In the genomic region with DNA sequence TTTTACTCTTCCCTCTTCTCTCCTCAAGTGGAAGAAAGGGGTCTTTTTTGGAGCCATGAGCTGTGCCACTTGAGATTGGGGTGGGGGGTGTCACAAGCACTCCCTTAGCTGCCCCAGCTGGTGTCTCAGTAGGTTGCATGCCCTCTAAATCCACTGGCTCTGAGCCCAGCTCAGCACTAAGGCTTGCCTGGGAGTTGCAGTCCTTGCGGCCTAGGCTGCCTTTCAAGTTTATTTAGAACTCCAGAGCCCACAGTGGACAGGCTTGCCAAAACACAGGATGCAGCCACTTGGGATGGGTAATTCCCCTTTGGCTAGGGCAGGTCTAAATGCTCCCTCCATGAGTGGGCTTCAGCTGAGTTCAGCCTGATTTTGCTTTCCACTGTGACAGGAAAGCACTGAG, we compare ENCODE assay signal across 24 cellular contexts. TPM values are rescaled to one million over a fixed set of nuclear protein-coding genes. Genes with fewer than 3 reads are reported as not detected.
"Had no signal": no experiment of that assay in that cellular context is flagged by ENCODE, and none has a peak within 500 bp of the region (broad histone marks: within the 10 kb centered on the region; RNA-seq: fewer than 3 reads in every experiment).

No MANE protein-coding gene starts in this region.

- H3K27me3 ChIP-seq: body of pancreas, ovary, tibial artery had no signal

- ATAC-seq: activated CD8-positive, alpha-beta T cell treated with anti-CD3 and anti-CD28 coated beads for 36 hours; activated T-helper 17 cell treated with anti-CD3 and anti-CD28 coated beads, Interleukin-2, amount 50 U/mL, for 72 hours; body of pancreas; naive thymus-derived CD8-positive, alpha-beta T cell had no signal

- DNase-seq: activated B cell treated with CpG ODN at 0.5 μM for 24 hours; activated CD4-positive, alpha-beta T cell treated with anti-CD3 and anti-CD28 coated beads for 48 hours; activated CD8-positive, alpha-beta T cell treated with anti-CD3 and anti-CD28 coated beads for 36 hours; activated naive CD4-positive, alpha-beta T cell; activated naive CD8-positive, alpha-beta T cell treated with anti-CD3 and anti-CD28 coated beads for 36 hours; activated T-cell treated with anti-CD3 and anti-CD28 coated beads, Interleukin-2, amount 50 U/mL, for 1 hour; body of pancreas; mesenchymal stem cell; naive thymus-derived CD8-positive, alpha-beta T cell; ovary; stimulated activated CD4-positive, alpha-beta T cell treated with anti-CD3 and anti-CD28 coated beads, Interleukin-12 subunit alpha, Interleukin-12 subunit beta, amount 100 ng/mL, for 4 hours; stimulated activated CD4-positive, alpha-beta T cell treated with anti-CD3 and anti-CD28 coated beads, Interleukin-1b, Interleukin-23, amount 100 ng/mL, for 48 hours; stimulated activated naive CD4-positive, alpha-beta T cell treated with Interleukin-2 at 50 U/mL for 16 hours; tibial artery had no signal

- H3K9me3 ChIP-seq: body of pancreas, ovary, tibial artery had no signal

- H3K27me3 Mint-ChIP-seq: activated B cell treated with CpG ODN at 0.5 μM for 24 hours; activated CD8-positive, alpha-beta T cell treated with anti-CD3 and anti-CD28 coated beads for 36 hours; naive thymus-derived CD8-positive, alpha-beta T cell had no signal

- H3K4me1 Mint-ChIP-seq: activated B cell treated with CpG ODN at 0.5 μM for 24 hours; activated naive CD8-positive, alpha-beta T cell treated with anti-CD3 and anti-CD28 coated beads for 36 hours; activated T-helper 17 cell treated with anti-CD3 and anti-CD28 coated beads, Interleukin-2, amount 50 U/mL, for 72 hours; naive thymus-derived CD8-positive, alpha-beta T cell had no signal

- H3K4me3 Mint-ChIP-seq: activated B cell treated with CpG ODN at 0.5 μM for 24 hours; activated CD8-positive, alpha-beta T cell treated with anti-CD3 and anti-CD28 coated beads for 36 hours; activated naive CD8-positive, alpha-beta T cell treated with anti-CD3 and anti-CD28 coated beads for 36 hours; activated T-helper 17 cell treated with anti-CD3 and anti-CD28 coated beads, Interleukin-2, amount 50 U/mL, for 72 hours; naive thymus-derived CD8-positive, alpha-beta T cell; T-helper 2 cell treated with Interferon-gamma antibody and Interleukin-4, amounts not matched to agents 5 μg/mL and 100 μg/mL, for 36 hours had no signal

- H3K27ac Mint-ChIP-seq: activated B cell treated with CpG ODN at 0.5 μM for 24 hours; activated CD8-positive, alpha-beta T cell treated with anti-CD3 and anti-CD28 coated beads for 36 hours; activated naive CD8-positive, alpha-beta T cell treated with anti-CD3 and anti-CD28 coated beads for 36 hours; activated T-helper 17 cell treated with anti-CD3 and anti-CD28 coated beads, Interleukin-2, amount 50 U/mL, for 72 hours; naive thymus-derived CD8-positive, alpha-beta T cell; T-helper 2 cell treated with Interferon-gamma antibody and Interleukin-4, amounts not matched to agents 5 μg/mL and 100 μg/mL, for 36 hours had no signal

- H3K36me3 ChIP-seq: ovary, tibial artery had no signal

- H3K27ac ChIP-seq: body of pancreas, ovary, tibial artery had no signal

- H3K4me1 ChIP-seq: body of pancreas, tibial artery had no signal

- FAIRE-seq: colon, frontal cortex, TTC549 had no signal

- H3K4me3 ChIP-seq: body of pancreas, ovary, tibial artery had no signal

- H3K9me3 Mint-ChIP-seq: activated B cell treated with CpG ODN at 0.5 μM for 24 hours; activated CD8-positive, alpha-beta T cell treated with anti-CD3 and anti-CD28 coated beads for 36 hours; activated naive CD8-positive, alpha-beta T cell treated with anti-CD3 and anti-CD28 coated beads for 36 hours had no signal

RNA-seq across cellular contexts. Expression of a gene that starts 24.7 kb away (rescaled TPM):
- total RNA-seq: body of pancreas, epithelial cell of proximal tubule, fibroblast of lung, frontal cortex, lower leg skin, mucosa of gallbladder had no signal
- polyA plus RNA-seq: fibroblast of lung, urinary bladder had no signal
